In the genomic region with DNA sequence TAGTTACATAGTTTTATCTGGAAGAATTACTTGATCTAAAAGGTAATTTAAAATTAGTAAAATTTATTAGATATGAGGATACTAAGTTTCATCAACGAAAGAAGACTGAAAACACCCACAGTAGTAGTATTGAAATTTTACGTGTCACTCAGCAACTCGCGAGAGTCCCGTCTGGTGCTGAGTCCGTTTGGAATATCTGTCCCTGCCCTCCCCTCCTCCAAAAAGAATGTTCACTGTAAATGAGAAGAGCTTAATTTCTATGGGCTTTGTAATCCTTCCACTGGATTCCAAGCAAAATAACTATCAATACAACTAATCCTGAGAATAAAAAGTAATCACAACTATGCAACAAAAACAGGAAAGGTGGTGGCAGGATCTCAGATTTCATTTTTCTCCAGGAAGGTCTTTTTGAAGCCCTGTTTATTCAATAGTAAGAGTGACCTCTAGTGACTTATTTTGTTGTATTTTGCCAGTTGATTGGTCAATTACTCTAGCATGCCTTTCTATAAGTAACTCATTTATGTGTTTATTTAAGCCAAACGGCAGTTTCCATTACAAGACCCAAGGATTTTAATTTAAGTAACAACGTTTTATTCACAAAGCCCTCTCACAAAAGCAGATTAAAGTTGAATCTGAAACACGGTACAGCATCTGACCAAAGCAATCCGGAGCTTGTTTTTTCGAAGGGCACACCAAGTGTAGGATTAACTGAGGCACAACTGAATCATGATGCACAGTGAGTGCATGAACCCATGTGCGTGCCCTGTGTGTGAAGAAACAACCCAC, we compare ENCODE assay signal across 13 cellular contexts. TPM values are rescaled to one million over a fixed set of nuclear protein-coding genes. Genes with fewer than 3 reads are reported as not detected.
DNase-seq lines count a peak whose midpoint lies in the region; ATAC-seq, FAIRE-seq and TF ChIP-seq lines count a peak whose summit lies in the region.
"Not testable (repeated sequence)": the region's sequence is repeated elsewhere in the genome, so short reads cannot be mapped to it uniquely, and the experiment has no call there.
"Had no signal": no experiment of that assay in that cellular context is flagged by ENCODE, and none has a peak within 500 bp of the region (broad histone marks: within the 10 kb centered on the region; RNA-seq: fewer than 3 reads in every experiment).

No MANE protein-coding gene starts in this region.

- peak overlapping the region in 3 of 5 experiments; percentile 44 to 92 (median 86) for H3K27ac Mint-ChIP-seq in brain

- in situ Hi-C loops in Panc1 (cut with HindIII; ENCODE audit: low pct_unique_long_range_greater_than_20kb, low sequenced_read_pairs) = not testable (repeated sequence)

- H3K9me3 Mint-ChIP-seq in brain = not testable (repeated sequence)

- 23% methylated on average over 12 of the region's 12 CpGs for WGBS in esophagus muscularis mucosa
- WGBS in suprapubic skin = 39% methylated on average over 12 of the region's 12 CpGs

- 0 out of 2 replicates have a peak overlapping the region, but pooled peaks have one; percentile 34 for H3K27ac ChIP-seq in Panc1 (ENCODE audit: low read length)
- H3K27ac ChIP-seq in esophagus muscularis mucosa (replicated peaks in 1 of 4) = peak overlapping the region; percentile 57 to 82 (median 68)
- H3K27ac ChIP-seq in kidney (ENCODE audit: low read depth in 2 of 2, low read length in 2 of 2) = peak overlapping the region; percentile 29 to 47
- not testable (repeated sequence) for H3K27ac ChIP-seq in osteoblast (ENCODE audit: low read depth, low read length); suprapubic skin

- not testable (repeated sequence) for ATAC-seq in Panc1

- not testable (repeated sequence) for H3K9me3 ChIP-seq in Panc1 (ENCODE audit: control insufficient read depth, insufficient read depth, low read depth, low read length); esophagus muscularis mucosa; kidney (ENCODE audit: control insufficient read depth in 1 of 2, low read length in 2 of 2); osteoblast (ENCODE audit: low read depth, low read length); suprapubic skin

- peak; percentile 22 for TF ChIP-seq RAD21 in Ishikawa (IDR thresholded peaks at IDR 0.05; ENCODE audit: low read depth)

- not testable (repeated sequence) for H3K27me3 ChIP-seq in Panc1 (ENCODE audit: control insufficient read depth, insufficient read depth, low read length); esophagus muscularis mucosa; osteoblast (ENCODE audit: insufficient read depth, low read length); suprapubic skin

- CTCF ChIA-PET in Panc1 (lab: Charles Lee) = not testable (repeated sequence)

- peak; percentile 12; the same call in 1 of the 2 replicates for TF ChIP-seq CTCF in Panc1 (IDR thresholded peaks at IDR 0.05)
- not testable (repeated sequence) for TF ChIP-seq CTCF in brain (conservative IDR thresholded peaks at IDR 0.05); kidney (IDR thresholded peaks at IDR 0.05; ENCODE audit: borderline replicate concordance, extremely low read depth, insufficient read depth); osteoblast (IDR thresholded peaks at IDR 0.05; ENCODE audit: extremely low read depth, low read depth, low read length); suprapubic skin (IDR thresholded peaks at IDR 0.05)
- TF ChIP-seq CTCF in esophagus muscularis mucosa (IDR thresholded peaks at IDR 0.05) = peak in 1 of 3 experiments; percentile 18

- POLR2A ChIA-PET in Panc1 (lab: Charles Lee) = not testable (repeated sequence)

- not testable (repeated sequence) for FAIRE-seq in kidney (lab: Jason Lieb, UNC)

- peaks cover 12% of the 10 kb centered on the region for H3K27me3 Mint-ChIP-seq in brain

- H3K4me3 ChIP-seq in Panc1 (ENCODE audit: low read depth in 2 of 2, low read length in 2 of 2) = peak overlapping the region; percentile 30 to 76
- H3K4me3 ChIP-seq in esophagus muscularis mucosa = peak overlapping the region; percentile 49 to 61 (median 52)
- peak overlapping the region; percentile 63 to 76 for H3K4me3 ChIP-seq in kidney (ENCODE audit: low read length in 2 of 2)
- peak overlapping the region; percentile 62 for H3K4me3 ChIP-seq in osteoblast (ENCODE audit: insufficient read depth, low read length)
- peak overlapping the region; percentile 26 for H3K4me3 ChIP-seq in suprapubic skin

- DNase-seq in COLO829 (ENCODE audit: low spot score) (peak; percentile 1), Panc1 (ENCODE audit: low read depth, low spot score) (peak; percentile 12)
- not testable (repeated sequence) for DNase-seq in esophagus muscularis mucosa (ENCODE audit: extremely low spot score); kidney; osteoblast (ENCODE audit: insufficient read length, low spot score, missing footprints); suprapubic skin (ENCODE audit: low spot score in 2 of 2)

- intact Hi-C loops in Panc1 (cut with micrococcal nuclease; ENCODE audit: unreplicated experiment); esophagus muscularis mucosa (cut with DNase I); kidney (cut with DNase I): not testable (repeated sequence)

- H3K4me3 Mint-ChIP-seq in brain = peak overlapping the region; percentile 80 to 93 (median 89)

- not testable (repeated sequence) for BruUV-seq in Panc1 (replicated peaks; lab: Mats Ljungman, UMichigan)

- not testable (repeated sequence) for H3K4me1 ChIP-seq in Panc1 (ENCODE audit: control insufficient read depth, insufficient read depth, low read length); esophagus muscularis mucosa; kidney (ENCODE audit: control insufficient read depth in 1 of 2, insufficient read depth in 1 of 2, low read depth in 1 of 2, low read length in 2 of 2); osteoblast (ENCODE audit: insufficient read depth, low read length); suprapubic skin

- H3K9ac ChIP-seq in kidney (ENCODE audit: low read length in 2 of 2) = not testable (repeated sequence)

- TF ChIP-seq EP300 in Ishikawa (IDR thresholded peaks at IDR 0.05; ENCODE audit: borderline replicate concordance); esophagus muscularis mucosa (IDR thresholded peaks at IDR 0.05); suprapubic skin (IDR thresholded peaks at IDR 0.05): not testable (repeated sequence)

- not testable (repeated sequence) for TF ChIP-seq POLR2A in esophagus muscularis mucosa (IDR thresholded peaks at IDR 0.05; ENCODE audit: low read depth); suprapubic skin (IDR thresholded peaks at IDR 0.05)

- H2AFZ ChIP-seq in osteoblast (ENCODE audit: low read length) = not testable (repeated sequence)

- not testable (repeated sequence) for H3K79me2 ChIP-seq in osteoblast (ENCODE audit: insufficient read depth, low read length)

- H3K36me3 ChIP-seq in Panc1 (ENCODE audit: control insufficient read depth, insufficient read depth, low read length); esophagus muscularis mucosa; kidney (ENCODE audit: control insufficient read depth in 1 of 2, insufficient read depth in 2 of 2, low read length in 2 of 2); osteoblast (ENCODE audit: insufficient read depth, low read length); suprapubic skin: not testable (repeated sequence)

- not testable (repeated sequence) for H3K36me3 Mint-ChIP-seq in brain

- peaks cover 12% of the 10 kb centered on the region for H3K4me1 Mint-ChIP-seq in brain

- H3K4me2 ChIP-seq in osteoblast (ENCODE audit: insufficient read depth, low read length) = peak overlapping the region; percentile 72

- H4K20me1 ChIP-seq in osteoblast (ENCODE audit: insufficient read depth, low read length) = not testable (repeated sequence)

RNA-seq across cellular contexts. Expression of gene CNTNAP3B, which starts 2.0 kb away (rescaled TPM):
- total RNA-seq in Panc1 (2021; ENCODE audit: unreplicated experiment) = 8.1 TPM
- 9.1 TPM for polyA plus RNA-seq in Panc1 (2012; ENCODE audit: insufficient read length)
- 6.8 TPM for polyA plus RNA-seq in brain (ENCODE audit: insufficient read depth, low read depth, low replicate concordance)
- total RNA-seq in esophagus muscularis mucosa = 10 to 100 TPM; 60.5 to 81.4 (median 66.0) TPM
- 26.3 TPM for total RNA-seq in kidney
- polyA plus RNA-seq in kidney (ENCODE audit: insufficient read depth, low read depth, low replicate concordance) = 13.9 TPM
- 15.0 and 30.8 TPM in 2 replicates for total RNA-seq in osteoblast
- total RNA-seq in suprapubic skin = 10 to 100 TPM; 11.6 to 83.3 (median 23.6) TPM
- total RNA-seq: activated naive CD4-positive, alpha-beta T cell treated with anti-CD3 and anti-CD28 coated beads for 36 hours had no signal

RNA-seq across cellular contexts. Expression of gene SPATA31A6, which starts 56.2 kb away (rescaled TPM):
- total RNA-seq in Panc1 (2021; ENCODE audit: unreplicated experiment) (not detected), esophagus muscularis mucosa (not detected), kidney (not detected), osteoblast (not detected in 2 replicates), suprapubic skin (not detected)
- not detected for polyA plus RNA-seq in Panc1 (2012; ENCODE audit: insufficient read length)
- polyA plus RNA-seq in brain (ENCODE audit: insufficient read depth, low read depth, low replicate concordance) (not detected), kidney (ENCODE audit: insufficient read depth, low read depth, low replicate concordance) (not detected)
- total RNA-seq: activated naive CD4-positive, alpha-beta T cell treated with anti-CD3 and anti-CD28 coated beads for 36 hours; LHCN-M2; mucosa of descending colon; sciatic nerve had no signal
- polyA plus RNA-seq: esophagus had no signal
